Comparison of ENCODE assay signal across 2 cellular contexts in genomic region chr14:35587373-35587772, GRCh38. TPM values are rescaled to one million over a fixed set of nuclear protein-coding genes. Genes with fewer than 3 reads are reported as not detected.
"Had no signal": no experiment of that assay in that cellular context is flagged by ENCODE, and none has a peak within 500 bp of the region (broad histone marks: within the 10 kb centered on the region; RNA-seq: fewer than 3 reads in every experiment).

No MANE protein-coding gene starts in this region.

RNA-seq across cellular contexts. Expression of gene INSM2, which starts 53.4 kb away (rescaled TPM):
- total RNA-seq: M059J, NCI-H460 had no signal
